In the genomic region with DNA sequence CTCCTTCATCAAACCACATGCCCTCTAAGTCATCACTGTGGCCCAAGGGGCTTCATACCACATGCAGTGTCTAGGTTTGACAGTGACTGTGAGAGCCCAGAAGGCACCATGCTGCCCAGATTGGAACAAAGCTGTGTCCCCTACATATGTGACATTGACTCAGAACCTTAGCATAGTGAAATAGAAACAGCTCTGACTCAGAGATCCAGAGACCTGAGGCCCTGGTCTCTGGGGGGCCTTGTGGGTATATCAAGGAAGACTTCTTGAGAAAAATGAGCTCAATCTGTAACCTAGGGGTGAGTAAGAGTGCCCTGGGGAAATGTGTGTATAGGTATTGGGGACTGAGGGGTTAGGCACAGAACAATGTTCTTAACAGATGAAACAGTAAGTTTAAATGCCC, we compare ENCODE assay signal across 12 cellular contexts. TPM values are rescaled to one million over a fixed set of nuclear protein-coding genes. Genes with fewer than 3 reads are reported as not detected.
DNase-seq lines count a peak whose midpoint lies in the region; ATAC-seq and TF ChIP-seq lines count a peak whose summit lies in the region.
"Had no signal": no experiment of that assay in that cellular context is flagged by ENCODE, and none has a peak within 500 bp of the region (broad histone marks: within the 10 kb centered on the region; RNA-seq: fewer than 3 reads in every experiment).

No MANE protein-coding gene starts in this region.

- DNase-seq in activated T-cell treated with anti-CD3 and anti-CD28 coated beads for 48 hours (ENCODE audit: low read depth) (peak; percentile 34), activated T-cell treated with anti-CD3 and anti-CD28 coated beads for 4 hours (no peak), right lobe of liver (no peak), gastrocnemius medialis (no peak), DMS 273 (lab: John Stamatoyannopoulos, UW; ENCODE audit: unreplicated experiment) (no peak)
- DNase-seq: activated CD8-positive, alpha-beta memory T cell treated with anti-CD3 and anti-CD28 coated beads for 24 hours; NCI-H1048 had no signal

- H3K27ac ChIP-seq in right lobe of liver = no peak overlapping the region
- no peak overlapping the region for H3K27ac ChIP-seq in gastrocnemius medialis
- H3K27ac ChIP-seq: parathyroid adenoma, vagina had no signal

- no peak overlapping the region for H3K4me3 Mint-ChIP-seq in stimulated activated memory B cell treated with anti-CD40 and anti-IgM and Interleukin-4, amounts not matched to agents 10 μg/mL and 1 μg/mL and 100 μg/mL, for 72 hours

- TF ChIP-seq POLR2A in right lobe of liver (IDR thresholded peaks at IDR 0.05) = no peak
- no peak for TF ChIP-seq POLR2A in gastrocnemius medialis (IDR thresholded peaks at IDR 0.05)

- intact Hi-C loops in right lobe of liver (cut with DNase I) = no loop called here
- intact Hi-C loops in gastrocnemius medialis (cut with DNase I; ENCODE audit: low total_unique reads) = no loop called here

- H3K4me3 ChIP-seq in right lobe of liver (no peak overlapping the region), gastrocnemius medialis (no peak overlapping the region)
- H3K4me3 ChIP-seq: vagina had no signal

- no peaks in the 10 kb centered on the region for H3K36me3 Mint-ChIP-seq in stimulated activated memory B cell treated with anti-CD40 and anti-IgM and Interleukin-4, amounts not matched to agents 10 μg/mL and 1 μg/mL and 100 μg/mL, for 72 hours

- peaks cover 13% of the 10 kb centered on the region for H3K9me3 Mint-ChIP-seq in stimulated activated memory B cell treated with anti-CD40 and anti-IgM and Interleukin-4, amounts not matched to agents 10 μg/mL and 1 μg/mL and 100 μg/mL, for 72 hours

- H3K27me3 Mint-ChIP-seq in stimulated activated memory B cell treated with anti-CD40 and anti-IgM and Interleukin-4, amounts not matched to agents 10 μg/mL and 1 μg/mL and 100 μg/mL, for 72 hours = peaks cover 16% of the 10 kb centered on the region

- ATAC-seq in GM21786 (IDR thresholded peaks at IDR 0.05; ENCODE audit: unreplicated experiment) = peak; percentile 94
- peak; percentile 96 for ATAC-seq in HG03378 (IDR thresholded peaks at IDR 0.05; ENCODE audit: unreplicated experiment)
- peak; percentile 86 for ATAC-seq in stimulated activated memory B cell treated with anti-CD40 and anti-IgM and Interleukin-4, amounts not matched to agents 10 μg/mL and 1 μg/mL and 100 μg/mL, for 72 hours
- ATAC-seq in right lobe of liver = no peak
- no peak for ATAC-seq in gastrocnemius medialis

- H3K27me3 ChIP-seq in right lobe of liver (no peaks in the 10 kb centered on the region), gastrocnemius medialis (no peaks in the 10 kb centered on the region)
- H3K27me3 ChIP-seq: vagina had no signal

- H3K4me1 Mint-ChIP-seq in stimulated activated memory B cell treated with anti-CD40 and anti-IgM and Interleukin-4, amounts not matched to agents 10 μg/mL and 1 μg/mL and 100 μg/mL, for 72 hours = no peaks in the 10 kb centered on the region

- H3K36me3 ChIP-seq in right lobe of liver = no peaks in the 10 kb centered on the region
- no peaks in the 10 kb centered on the region for H3K36me3 ChIP-seq in gastrocnemius medialis
- H3K36me3 ChIP-seq: vagina had no signal

- H3K27ac Mint-ChIP-seq in stimulated activated memory B cell treated with anti-CD40 and anti-IgM and Interleukin-4, amounts not matched to agents 10 μg/mL and 1 μg/mL and 100 μg/mL, for 72 hours = no peak overlapping the region

- H3K9me3 ChIP-seq in right lobe of liver (peaks cover 0 to 6% (median 0%) of the 10 kb centered on the region in 4 donors), gastrocnemius medialis (no peaks in the 10 kb centered on the region)
- H3K9me3 ChIP-seq: vagina had no signal

- H3K4me1 ChIP-seq in right lobe of liver (no peaks in the 10 kb centered on the region), gastrocnemius medialis (no peaks in the 10 kb centered on the region)
- H3K4me1 ChIP-seq: parathyroid adenoma, vagina had no signal

- no peak for TF ChIP-seq CTCF in right lobe of liver (IDR thresholded peaks at IDR 0.05)
- no peak for TF ChIP-seq CTCF in gastrocnemius medialis (IDR thresholded peaks at IDR 0.05 in 4 of 5, conservative IDR thresholded peaks at IDR 0.05 in 1 of 5)

- in situ Hi-C loops in gastrocnemius medialis (cut with MboI; ENCODE audit: low sequenced_read_pairs in 4 of 4) = loop anchor here in 2 of 4 donors (25.0 kb wide), 2 partner anchors 106 to 219 kb away; no protein-coding TSS in a partner anchor

RNA-seq across cellular contexts. Expression of gene ENTREP1, which starts 7.1 kb away (rescaled TPM):
- total RNA-seq in right lobe of liver (under 1 TPM; 0.12 to 0.42 (median 0.30) TPM), gastrocnemius medialis (10 to 100 TPM; 10.8 to 26.8 (median 17.1) TPM)

Comparison
In these comparisons a context has a peak if more than half of its experiments do, and no peak if none do; other contexts are left out.
1. ATAC-seq: peak in GM21786 (single experiment), HG03378 (single experiment) and stimulated activated memory B cell treated with anti-CD40 and anti-IgM and Interleukin-4, amounts not matched to agents 10 μg/mL and 1 μg/mL and 100 μg/mL, for 72 hours (single experiment); none in right lobe of liver (0 of 4) and gastrocnemius medialis (0 of 2).
2. RNA of gene ENTREP1, which starts 7.1 kb away (total RNA-seq): 10.8 to 26.8 TPM in gastrocnemius medialis; 0.12 to 0.42 TPM in right lobe of liver; every median in the first group is over 4 times any median in the second.